Comparison of ENCODE assay signal across 2 cellular contexts in genomic region chr10:75640803-75641202, GRCh38.
TF ChIP-seq lines count a peak whose summit lies in the region.

No MANE protein-coding gene starts in this region.

TF ChIP-seq in SK-N-SH treated with all-trans-retinoic acid at 6 μM for 48 hours, 23 proteins besides CTCF, POLR2A, EP300 and RAD21 (continued from another document):
- TF ChIP-seq CSRNP3 (CRISPR knock-in tag; IDR thresholded peaks at IDR 0.05) = no peak
- TF ChIP-seq CREB5 (CRISPR knock-in tag; IDR thresholded peaks at IDR 0.05; ENCODE audit: low read depth) = no peak
- no peak for TF ChIP-seq RARB (CRISPR knock-in tag; IDR thresholded peaks at IDR 0.05)
- no peak for TF ChIP-seq POU6F1 (CRISPR knock-in tag; IDR thresholded peaks at IDR 0.05; ENCODE audit: borderline replicate concordance, low read depth)
- TF ChIP-seq ZNF70 (CRISPR knock-in tag; IDR thresholded peaks at IDR 0.05) = no peak
- no peak for TF ChIP-seq SNAI2 (CRISPR knock-in tag; IDR thresholded peaks at IDR 0.05)
- no peak for TF ChIP-seq PATZ1 (CRISPR knock-in tag; IDR thresholded peaks at IDR 0.05; ENCODE audit: borderline replicate concordance)
- no peak for TF ChIP-seq ESRRG (CRISPR knock-in tag; IDR thresholded peaks at IDR 0.05)
- no peak for TF ChIP-seq PPARA (CRISPR knock-in tag; IDR thresholded peaks at IDR 0.05; ENCODE audit: borderline replicate concordance)
- no peak for TF ChIP-seq ZNF8 (CRISPR knock-in tag; IDR thresholded peaks at IDR 0.05)
- TF ChIP-seq ISL1 (CRISPR knock-in tag; IDR thresholded peaks at IDR 0.05) = no peak
- TF ChIP-seq ARNTL (CRISPR knock-in tag; IDR thresholded peaks at IDR 0.05; ENCODE audit: borderline replicate concordance, low read depth) = no peak
- no peak for TF ChIP-seq OSR1 (CRISPR knock-in tag; IDR thresholded peaks at IDR 0.05)

TF ChIP-seq in SK-N-SH, 30 proteins besides CTCF, POLR2A, EP300 and RAD21 (continued from another document):
- TF ChIP-seq USF2 (IDR thresholded peaks at IDR 0.05; ENCODE audit: borderline replicate concordance, low read depth, low read length) (no peak), CHD2 (IDR thresholded peaks at IDR 0.05; ENCODE audit: low read length, partially characterized antibody) (no peak), REST (IDR thresholded peaks at IDR 0.05; ENCODE audit: low read depth, low read length) (no peak)
TF ChIP-seq in SK-N-SH: peak in this region for 0.
